In genomic region chr20:51119914-51120313, GRCh38 we compare ENCODE assay signal across 20 cellular contexts.
DNase-seq lines count a peak whose midpoint lies in the region; ATAC-seq, FAIRE-seq and TF ChIP-seq lines count a peak whose summit lies in the region.
"Had no signal": no experiment of that assay in that cellular context is flagged by ENCODE, and none has a peak within 500 bp of the region (broad histone marks: within the 10 kb centered on the region; RNA-seq: fewer than 3 reads in every experiment).

No MANE protein-coding gene starts in this region.

- H3K27ac Mint-ChIP-seq in chondrocyte (ENCODE audit: unreplicated experiment) = no peak overlapping the region
- H3K27ac Mint-ChIP-seq: CD4-positive, alpha-beta T cell; HFFc6 had no signal

- H3K4me3 ChIP-seq in K562 (no peak overlapping the region), mucosa of descending colon (no peak overlapping the region), spleen (no peak overlapping the region), lower leg skin (ENCODE audit: low read depth, poor library complexity, severe bottlenecking) (no peak overlapping the region)
- H3K4me3 ChIP-seq: BLaER1 treated with 17β-estradiol and CSF1 and Interleukin-3, amounts not matched to agents 10 nM and 100 nM; GM12878 had no signal

- no peaks in the 10 kb centered on the region for H3K79me2 ChIP-seq in K562 (ENCODE audit: control insufficient read depth, insufficient read depth, low read length)

- POLR2A ChIA-PET in K562 (lab: Yijun Ruan, JAX) = interaction anchor here (0.7 kb wide), 1 partner anchor 9 kb away, joined by 3 read pairs; no protein-coding TSS in a partner anchor

- H3K27me3 Mint-ChIP-seq in chondrocyte (ENCODE audit: low read depth) = peaks cover 3% of the 10 kb centered on the region

- in situ Hi-C loops in K562 (cut with MboI) = no loop called here

- H3K9me1 ChIP-seq in K562 (ENCODE audit: control insufficient read depth, insufficient read depth, low read length) = no peaks in the 10 kb centered on the region

- no peak for TF ChIP-seq CTCF in C4-2B (conservative IDR thresholded peaks at IDR 0.05)
- no peak for TF ChIP-seq CTCF in K562 (IDR thresholded peaks at IDR 0.05 in 2 of 3, conservative IDR thresholded peaks at IDR 0.05 in 1 of 3; ENCODE audit: insufficient read depth in 2 of 3, low read depth in 1 of 3, low read length in 3 of 3)
- TF ChIP-seq CTCF in mucosa of descending colon (IDR thresholded peaks at IDR 0.05) = no peak
- TF ChIP-seq CTCF in spleen (IDR thresholded peaks at IDR 0.05 in 8 of 11, conservative IDR thresholded peaks at IDR 0.05 in 3 of 11) = no peak
- no peak for TF ChIP-seq CTCF in chondrocyte (IDR thresholded peaks at IDR 0.05)
- TF ChIP-seq CTCF in lower leg skin (IDR thresholded peaks at IDR 0.05) = no peak

- no peak overlapping the region for H3K4me2 ChIP-seq in K562 (ENCODE audit: insufficient read depth, low read length)

- FAIRE-seq in K562 (lab: Jason Lieb, UNC) = no peak
- no peak for FAIRE-seq in urothelium cell line (lab: Jason Lieb, UNC)
- FAIRE-seq: GM12878, GM18507 had no signal

- no peak for TF ChIP-seq RAD21 in K562 (CRISPR knock-in tag; conservative IDR thresholded peaks at IDR 0.05 in 1 of 2, IDR thresholded peaks at IDR 0.05 in 1 of 2)

- no peaks in the 10 kb centered on the region for H3K9me3 Mint-ChIP-seq in chondrocyte (ENCODE audit: low read depth)
- H3K9me3 Mint-ChIP-seq: CD4-positive, alpha-beta T cell; HFFc6 had no signal

- H3K27ac ChIP-seq in C4-2B = peak overlapping the region; percentile 37; the same call in 1 of the 2 replicates
- H3K27ac ChIP-seq in K562 (ENCODE audit: extremely low read depth, low read depth, low read length) = no peak overlapping the region
- no peak overlapping the region for H3K27ac ChIP-seq in spleen
- H3K27ac ChIP-seq: BLaER1 treated with 17β-estradiol and CSF1 and Interleukin-3, amounts not matched to agents 10 nM and 100 nM; HL-60 had no signal

- H3K27me3 ChIP-seq in K562 (ENCODE audit: control insufficient read depth in 2 of 2, insufficient read depth in 2 of 2, low read length in 2 of 2) (peaks cover 2 to 46% of the 10 kb centered on the region in 2 experiments; a peak in 3 of 5 replicates), spleen (replicated peaks in 1 of 7) (peaks cover 0 to 34% (median 0%) of the 10 kb centered on the region in 7 donors)
- H3K27me3 ChIP-seq: BLaER1 treated with 17β-estradiol and CSF1 and Interleukin-3, amounts not matched to agents 10 nM and 100 nM had no signal

- no peak for DNase-seq in K562 (ENCODE audit: extremely low read depth in 1 of 4, low spot score in 3 of 4)
- DNase-seq in mucosa of descending colon = no peak
- DNase-seq in spleen = peak; percentile 23
- DNase-seq in chondrocyte (ENCODE audit: low spot score) = no peak
- DNase-seq in cerebellar nuclear complex (lab: John Stamatoyannopoulos, UW) = no peak
- no peak for DNase-seq in urothelium cell line (ENCODE audit: low spot score)
- DNase-seq in lower leg skin (ENCODE audit: low spot score in 2 of 2) = no peak
- DNase-seq: 8988T; ACHN; Calu3; CD4-positive, alpha-beta T cell; DMS 273 treated with DMSO at 0.1 percent for 48 hours; DMS79; HCEC 1CT; HFFc6 had no signal

- 0% methylated on average over 3 of the region's 3 CpGs for WGBS in K562 (ENCODE audit: insufficient coverage, low coverage, missing lambda C conversion rate)
- 65 to 80% (median 75%) methylated on average over 3 of the region's 3 CpGs for WGBS in spleen, 5 donors
- 89 to 91% methylated on average over 3 of the region's 3 CpGs for WGBS in lower leg skin, 2 donors

- H2AFZ ChIP-seq in K562 (ENCODE audit: low read depth, low read length) = no peak overlapping the region

- CTCF ChIA-PET in K562 (lab: Yijun Ruan, JAX; ENCODE audit: low intra/inter-chr PET ratio) = no interaction called here

- no peak overlapping the region for H3K4me3 Mint-ChIP-seq in chondrocyte (ENCODE audit: unreplicated experiment)
- H3K4me3 Mint-ChIP-seq: CD4-positive, alpha-beta T cell; HFFc6 had no signal

- H4K20me1 ChIP-seq in K562 (replicated peaks; ENCODE audit: control insufficient read depth, insufficient read depth, low read length) = no peaks in the 10 kb centered on the region
- H4K20me1 ChIP-seq: BLaER1 treated with 17β-estradiol and CSF1 and Interleukin-3, amounts not matched to agents 10 nM and 100 nM had no signal

- H3K36me3 Mint-ChIP-seq in chondrocyte (ENCODE audit: low read depth) = no peaks in the 10 kb centered on the region

- H3K9me3 ChIP-seq in K562 (replicated peaks; ENCODE audit: control insufficient read depth, insufficient read depth, low read depth, low read length) = no peaks in the 10 kb centered on the region
- H3K9me3 ChIP-seq in mucosa of descending colon = no peaks in the 10 kb centered on the region
- no peaks in the 10 kb centered on the region for H3K9me3 ChIP-seq in spleen
- H3K9me3 ChIP-seq: BLaER1 treated with 17β-estradiol and CSF1 and Interleukin-3, amounts not matched to agents 10 nM and 100 nM had no signal

- H3K36me3 ChIP-seq in K562 (ENCODE audit: control insufficient read depth, insufficient read depth, low read length) (no peaks in the 10 kb centered on the region), mucosa of descending colon (ENCODE audit: low read depth) (no peaks in the 10 kb centered on the region), spleen (no peaks in the 10 kb centered on the region)
- H3K36me3 ChIP-seq: BLaER1 treated with 17β-estradiol and CSF1 and Interleukin-3, amounts not matched to agents 10 nM and 100 nM had no signal

- H3K4me1 ChIP-seq in K562 (replicated peaks in 1 of 2; ENCODE audit: control insufficient read depth in 2 of 2, insufficient read depth in 2 of 2, low read length in 2 of 2) (no peaks in the 10 kb centered on the region), mucosa of descending colon (ENCODE audit: low read depth) (peaks cover 2% of the 10 kb centered on the region), spleen (peaks cover 0 to 5% (median 0%) of the 10 kb centered on the region in 6 donors)

- H3K4me1 Mint-ChIP-seq in chondrocyte (ENCODE audit: low read depth) = peaks cover 12% of the 10 kb centered on the region

- TF ChIP-seq POLR2A in K562 (conservative IDR thresholded peaks at IDR 0.05) = no peak
- no peak for TF ChIP-seq POLR2A in spleen (IDR thresholded peaks at IDR 0.05)
- TF ChIP-seq POLR2A in lower leg skin (IDR thresholded peaks at IDR 0.05) = no peak

- intact Hi-C loops in K562 (cut with micrococcal nuclease) (no loop called here), mucosa of descending colon (cut with DNase I, micrococcal nuclease) (no loop called here), spleen (cut with DNase I; ENCODE audit: low total_unique reads) (no loop called here), lower leg skin (cut with DNase I; ENCODE audit: low total_unique reads) (no loop called here)

- TF ChIP-seq EP300 in K562 (IDR thresholded peaks at IDR 0.05; ENCODE audit: low read length) = no peak

- no TSS peak for BruUV-seq in K562 (replicated peaks; lab: Mats Ljungman, UMichigan)

- ATAC-seq in K562 = no peak
- ATAC-seq in mucosa of descending colon = peak; percentile 6
- ATAC-seq: GM12878 had no signal

- no peak overlapping the region for H3K9ac ChIP-seq in K562 (ENCODE audit: insufficient read depth in 1 of 2, low read depth in 2 of 2, low read length in 2 of 2)
- H3K9ac ChIP-seq: BLaER1 treated with 17β-estradiol and CSF1 and Interleukin-3, amounts not matched to agents 10 nM and 100 nM had no signal

TF ChIP-seq in K562, 482 proteins besides CTCF, POLR2A, EP300 and RAD21:
- TF ChIP-seq, protein P1, sequence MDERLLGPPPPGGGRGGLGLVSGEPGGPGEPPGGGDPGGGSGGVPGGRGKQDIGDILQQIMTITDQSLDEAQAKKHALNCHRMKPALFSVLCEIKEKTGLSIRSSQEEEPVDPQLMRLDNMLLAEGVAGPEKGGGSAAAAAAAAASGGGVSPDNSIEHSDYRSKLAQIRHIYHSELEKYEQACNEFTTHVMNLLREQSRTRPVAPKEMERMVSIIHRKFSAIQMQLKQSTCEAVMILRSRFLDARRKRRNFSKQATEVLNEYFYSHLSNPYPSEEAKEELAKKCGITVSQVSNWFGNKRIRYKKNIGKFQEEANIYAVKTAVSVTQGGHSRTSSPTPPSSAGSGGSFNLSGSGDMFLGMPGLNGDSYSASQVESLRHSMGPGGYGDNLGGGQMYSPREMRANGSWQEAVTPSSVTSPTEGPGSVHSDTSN (CRISPR knock-in tag; IDR thresholded peaks at IDR 0.05; ENCODE audit: low read depth) = no peak
- TF ChIP-seq, protein P1 (tag; conservative IDR thresholded peaks at IDR 0.05; ENCODE audit: low read depth) = no peak
- TF ChIP-seq, protein P2, sequence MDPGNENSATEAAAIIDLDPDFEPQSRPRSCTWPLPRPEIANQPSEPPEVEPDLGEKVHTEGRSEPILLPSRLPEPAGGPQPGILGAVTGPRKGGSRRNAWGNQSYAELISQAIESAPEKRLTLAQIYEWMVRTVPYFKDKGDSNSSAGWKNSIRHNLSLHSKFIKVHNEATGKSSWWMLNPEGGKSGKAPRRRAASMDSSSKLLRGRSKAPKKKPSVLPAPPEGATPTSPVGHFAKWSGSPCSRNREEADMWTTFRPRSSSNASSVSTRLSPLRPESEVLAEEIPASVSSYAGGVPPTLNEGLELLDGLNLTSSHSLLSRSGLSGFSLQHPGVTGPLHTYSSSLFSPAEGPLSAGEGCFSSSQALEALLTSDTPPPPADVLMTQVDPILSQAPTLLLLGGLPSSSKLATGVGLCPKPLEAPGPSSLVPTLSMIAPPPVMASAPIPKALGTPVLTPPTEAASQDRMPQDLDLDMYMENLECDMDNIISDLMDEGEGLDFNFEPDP (CRISPR knock-in tag; IDR thresholded peaks at IDR 0.05) = no peak
- TF ChIP-seq ESRRA (IDR thresholded peaks at IDR 0.05; ENCODE audit: borderline replicate concordance, low read depth) (peak; percentile 55; the same call in 1 of the 2 replicates), PHF8 (IDR thresholded peaks at IDR 0.05; ENCODE audit: borderline replicate concordance, low read length) (no peak)
